ENCODE assay signal across 1 cellular context in the genomic region with DNA sequence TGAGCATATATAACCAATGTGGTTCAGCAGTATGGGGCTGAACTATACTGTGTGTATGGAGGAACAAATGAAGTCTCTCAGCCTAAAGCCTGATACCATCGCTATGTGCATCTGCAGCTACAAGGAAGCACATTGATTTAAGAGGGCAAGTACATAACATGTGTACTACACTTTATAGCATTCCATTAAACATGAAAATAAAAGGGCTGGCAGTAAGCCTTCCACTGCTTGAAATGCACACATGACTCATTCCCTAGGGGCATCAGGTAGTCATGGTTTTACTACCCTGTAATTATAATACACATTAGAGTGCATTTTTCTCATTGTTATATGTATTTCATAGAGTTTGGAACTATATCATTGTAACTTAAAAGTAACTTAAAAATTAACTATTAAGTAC.
TF ChIP-seq lines count a peak whose summit lies in the region.

No MANE protein-coding gene starts in this region.

TF ChIP-seq in HEK293, 187 proteins besides CTCF, POLR2A, EP300 and RAD21 (continued from another document):
- TF ChIP-seq, protein P1, sequence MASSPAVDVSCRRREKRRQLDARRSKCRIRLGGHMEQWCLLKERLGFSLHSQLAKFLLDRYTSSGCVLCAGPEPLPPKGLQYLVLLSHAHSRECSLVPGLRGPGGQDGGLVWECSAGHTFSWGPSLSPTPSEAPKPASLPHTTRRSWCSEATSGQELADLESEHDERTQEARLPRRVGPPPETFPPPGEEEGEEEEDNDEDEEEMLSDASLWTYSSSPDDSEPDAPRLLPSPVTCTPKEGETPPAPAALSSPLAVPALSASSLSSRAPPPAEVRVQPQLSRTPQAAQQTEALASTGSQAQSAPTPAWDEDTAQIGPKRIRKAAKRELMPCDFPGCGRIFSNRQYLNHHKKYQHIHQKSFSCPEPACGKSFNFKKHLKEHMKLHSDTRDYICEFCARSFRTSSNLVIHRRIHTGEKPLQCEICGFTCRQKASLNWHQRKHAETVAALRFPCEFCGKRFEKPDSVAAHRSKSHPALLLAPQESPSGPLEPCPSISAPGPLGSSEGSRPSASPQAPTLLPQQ (tag by site-specific recombination; IDR thresholded peaks at IDR 0.05), result 0 out of 2 replicates have a peak, but pooled peaks have one; percentile 61
- TF ChIP-seq ZBTB7A (tag by site-specific recombination; IDR thresholded peaks at IDR 0.05; ENCODE audit: low read depth), result no peak
- TF ChIP-seq ZNF10 (tag by site-specific recombination; IDR thresholded peaks at IDR 0.05), result peak; percentile 61; the same call in 1 of the 2 replicates
